ENCODE assay signal across 8 cellular contexts in genomic region chr5:141605523-141606277, GRCh38.
A peak's percentile ranks its signal among the peaks of the same experiment; 100 is the strongest.
DNase-seq lines count a peak whose midpoint lies in the region; ATAC-seq and TF ChIP-seq lines count a peak whose summit lies in the region.

No MANE protein-coding gene starts in this region.

- peak; percentile 98 for ATAC-seq in HG02623 (IDR thresholded peaks at IDR 0.05; ENCODE audit: unreplicated experiment)

- DNase-seq in GM12865 (ENCODE audit: low read depth) (peak; percentile 93), NOMO-1 treated with DMSO at 0.1 percent for 48 hours (lab: John Stamatoyannopoulos, UW; ENCODE audit: unreplicated experiment) (peak; percentile 96), globus pallidus (ENCODE audit: low spot score) (peak; percentile 54), NCI-H2081 (lab: John Stamatoyannopoulos, UW) (no peak), NCI-H2196 treated with DMSO at 0.1 percent for 48 hours (lab: John Stamatoyannopoulos, UW; ENCODE audit: unreplicated experiment) (no peak)
- DNase-seq in activated T-cell treated with anti-CD3 and anti-CD28 coated beads, Interleukin-2, amount 50 U/mL, for 1 hour, result peak; percentile 57
- peak; percentile 71 for DNase-seq in stimulated activated CD4-positive, alpha-beta T cell treated with anti-CD3 and anti-CD28 coated beads, Interleukin-4, amount 100 ng/mL, for 24 hours

- TF ChIP-seq CTCF in GM12865 (IDR thresholded peaks at IDR 0.05; ENCODE audit: insufficient read depth, low read depth, low read length, missing control alignments), result no peak

- H3K4me3 ChIP-seq in GM12865 (ENCODE audit: low read depth, low read length), result peak overlapping the region; percentile 52

Comparison
In these comparisons a context has a peak if more than half of its experiments do, and no peak if none do; other contexts are left out.
1. DNase-seq: peak in GM12865 (single experiment), NOMO-1 treated with DMSO at 0.1 percent for 48 hours (single experiment), activated T-cell treated with anti-CD3 and anti-CD28 coated beads, Interleukin-2, amount 50 U/mL, for 1 hour (single experiment), globus pallidus (single experiment) and stimulated activated CD4-positive, alpha-beta T cell treated with anti-CD3 and anti-CD28 coated beads, Interleukin-4, amount 100 ng/mL, for 24 hours (single experiment); none in NCI-H2081 (0 of 2) and NCI-H2196 treated with DMSO at 0.1 percent for 48 hours (single experiment).